In the genomic region with DNA sequence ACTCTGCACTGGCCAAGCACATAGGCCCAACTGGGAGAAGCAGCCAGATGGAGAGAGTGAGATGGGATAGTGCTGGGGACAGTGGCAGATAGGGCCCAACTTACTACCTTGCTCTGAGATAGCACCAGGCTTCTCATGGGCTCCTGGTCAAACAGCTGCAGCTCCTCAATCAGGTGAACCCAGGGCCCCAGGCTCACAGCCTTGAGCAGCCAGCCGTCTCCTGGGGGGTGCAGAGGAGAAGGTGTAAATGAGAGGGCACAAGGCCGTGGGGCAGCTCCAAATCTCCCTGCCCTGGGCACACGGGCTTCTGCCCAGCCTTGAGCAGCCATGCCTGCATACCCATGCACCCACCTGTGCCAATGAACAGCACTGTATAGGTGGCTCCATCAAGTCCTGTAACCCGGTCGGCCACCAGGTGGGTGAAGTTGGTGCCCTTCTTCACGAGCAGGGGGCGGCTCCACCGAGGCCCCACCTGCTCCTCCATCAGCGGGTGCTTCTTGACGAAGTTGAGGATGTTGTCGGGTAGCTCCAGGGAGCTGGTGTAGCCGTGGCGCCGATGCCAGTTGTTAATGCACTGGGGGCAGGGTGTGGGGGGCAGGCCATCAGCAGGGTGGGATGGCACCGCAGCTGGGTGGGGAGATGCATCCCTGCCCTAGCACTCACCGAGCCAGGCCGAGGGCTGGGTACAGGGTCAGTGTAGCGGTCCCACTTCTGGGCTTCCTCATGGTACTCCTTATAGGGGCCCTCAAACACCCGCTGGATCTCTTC, we compare ENCODE assay signal across 16 cellular contexts. TPM values are rescaled to one million over a fixed set of nuclear protein-coding genes. Genes with fewer than 3 reads are reported as not detected.
DNase-seq lines count a peak whose midpoint lies in the region; ATAC-seq, FAIRE-seq and TF ChIP-seq lines count a peak whose summit lies in the region.
"Had no signal": no experiment of that assay in that cellular context is flagged by ENCODE, and none has a peak within 500 bp of the region (broad histone marks: within the 10 kb centered on the region; RNA-seq: fewer than 3 reads in every experiment).

No MANE protein-coding gene starts in this region.

- peaks cover 48% of the 10 kb centered on the region for H3K36me3 Mint-ChIP-seq in endodermal cell (ENCODE audit: low read depth)

- H3K4me1 ChIP-seq in HepG2 (ENCODE audit: insufficient read depth, low read length) (peaks cover 48% of the 10 kb centered on the region), right lobe of liver (peaks cover 0 to 71% (median 20%) of the 10 kb centered on the region in 4 donors), endodermal cell (ENCODE audit: control insufficient read depth, insufficient read depth, low read length) (peaks cover 5% of the 10 kb centered on the region), osteoblast (ENCODE audit: insufficient read depth, low read length) (peaks cover 15% of the 10 kb centered on the region)

- TF ChIP-seq EP300 in HepG2 (IDR thresholded peaks at IDR 0.05; ENCODE audit: low read depth in 2 of 2, low read length in 2 of 2), result no peak
- TF ChIP-seq EP300 in HepG2 (CRISPR knock-in tag; IDR thresholded peaks at IDR 0.05; ENCODE audit: borderline replicate concordance), result no peak

- BruUV-seq in HepG2 (replicated peaks; lab: Mats Ljungman, UMichigan), result no TSS peak

- H3K9ac ChIP-seq in HepG2 (ENCODE audit: insufficient read depth, low read depth, low read length) (no peak overlapping the region), endodermal cell (ENCODE audit: extremely low read depth, low read length, poor library complexity, severe bottlenecking) (no peak overlapping the region)

- POLR2A ChIA-PET in HepG2 (lab: Yijun Ruan, JAX), result interaction anchor here (0.7 to 3.3 kb wide), 4 partner anchors 45 to 598 kb away, joined by 3 to 14 read pairs (median 3); a partner anchor contains a TSS

- H3K27me3 Mint-ChIP-seq in endodermal cell (ENCODE audit: insufficient read depth), result no peaks in the 10 kb centered on the region

- in situ Hi-C loops in HepG2 (cut with HindIII; ENCODE audit: extremely low pct_ligation_motif_present, low pct_unique_long_range_greater_than_20kb), result no loop called here

- no peak overlapping the region for H2AFZ ChIP-seq in HepG2 (ENCODE audit: low read length)
- H2AFZ ChIP-seq in osteoblast (ENCODE audit: low read length), result no peak overlapping the region

- intact Hi-C loops in HepG2 (cut with micrococcal nuclease; ENCODE audit: unreplicated experiment), result no loop called here
- intact Hi-C loops in right lobe of liver (cut with DNase I), result loop anchor here (5.0 to 10.0 kb wide), 3 partner anchors 46 to 84 kb away; a partner anchor contains a TSS

- H3K36me3 ChIP-seq in HepG2 (replicated peaks in 1 of 2; ENCODE audit: control insufficient read depth in 1 of 2, insufficient read depth in 2 of 2, low read length in 2 of 2) (peaks cover 44 to 66% of the 10 kb centered on the region in 2 experiments), right lobe of liver (peaks cover 0 to 45% (median 26%) of the 10 kb centered on the region in 4 donors), endodermal cell (ENCODE audit: control insufficient read depth, insufficient read depth, low read length) (peaks cover 65% of the 10 kb centered on the region), osteoblast (ENCODE audit: insufficient read depth, low read length) (peaks cover 63% of the 10 kb centered on the region)

- TF ChIP-seq CTCF in HepG2 (CRISPR knock-in tag; IDR thresholded peaks at IDR 0.05) (no peak), right lobe of liver (IDR thresholded peaks at IDR 0.05) (no peak), endodermal cell (conservative IDR thresholded peaks at IDR 0.05) (no peak), osteoblast (IDR thresholded peaks at IDR 0.05; ENCODE audit: extremely low read depth, low read depth, low read length) (no peak)

- H3K9me3 ChIP-seq in HepG2 (ENCODE audit: low read length) (no peaks in the 10 kb centered on the region), right lobe of liver (no peaks in the 10 kb centered on the region), endodermal cell (ENCODE audit: control insufficient read depth, low read length) (no peaks in the 10 kb centered on the region), osteoblast (ENCODE audit: low read depth, low read length) (no peaks in the 10 kb centered on the region)
- H3K9me3 ChIP-seq: Peyer's patch had no signal

- CTCF ChIA-PET in HepG2 (lab: Yijun Ruan, JAX; ENCODE audit: low intra/inter-chr PET ratio, low total read pairs), result no interaction called here

- H3K4me2 ChIP-seq in HepG2 (ENCODE audit: low read depth, low read length) (no peak overlapping the region), osteoblast (ENCODE audit: insufficient read depth, low read length) (no peak overlapping the region)

- H3K27ac Mint-ChIP-seq in endodermal cell, result no peak overlapping the region
- H3K27ac Mint-ChIP-seq: IgD-negative memory B cell had no signal

- H4K20me1 ChIP-seq in HepG2 (ENCODE audit: insufficient read depth, low read length) (no peaks in the 10 kb centered on the region), osteoblast (ENCODE audit: insufficient read depth, low read length) (peaks cover 58% of the 10 kb centered on the region)

- no peak for DNase-seq in HepG2 (ENCODE audit: low spot score)
- no peak for DNase-seq in right lobe of liver
- peak; percentile 31 for DNase-seq in endodermal cell
- peak; percentile 66 for DNase-seq in osteoblast (ENCODE audit: insufficient read length, low spot score, missing footprints)
- DNase-seq in HuH-7 (ENCODE audit: low spot score), result no peak
- DNase-seq in SW 1271 (lab: John Stamatoyannopoulos, UW), result no peak
- DNase-seq in OCI-M2 (lab: John Stamatoyannopoulos, UW; ENCODE audit: unreplicated experiment), result no peak
- DNase-seq: CD4-positive, CD25-positive, alpha-beta regulatory T cell; NCI-H1105 treated with DMSO at 0.1 percent for 48 hours; NCI-H1694 treated with DMSO at 0.1 percent for 48 hours; NCI-H345; NCI-H526 had no signal

- TF ChIP-seq RAD21 in HepG2 (CRISPR knock-in tag; IDR thresholded peaks at IDR 0.05), result no peak

- no peaks in the 10 kb centered on the region for H3K27me3 ChIP-seq in HepG2 (ENCODE audit: control insufficient read depth in 1 of 2, insufficient read depth in 2 of 2, low read length in 2 of 2)
- H3K27me3 ChIP-seq in right lobe of liver, result no peaks in the 10 kb centered on the region
- no peaks in the 10 kb centered on the region for H3K27me3 ChIP-seq in endodermal cell (ENCODE audit: control insufficient read depth, insufficient read depth, low read length, poor library complexity, severe bottlenecking)
- no peaks in the 10 kb centered on the region for H3K27me3 ChIP-seq in osteoblast (ENCODE audit: insufficient read depth, low read length)
- H3K27me3 ChIP-seq: Peyer's patch had no signal

- peaks cover 18% of the 10 kb centered on the region for H3K4me1 Mint-ChIP-seq in endodermal cell

- TF ChIP-seq POLR2A in HepG2 (IDR thresholded peaks at IDR 0.05; ENCODE audit: insufficient read depth in 1 of 2, low read depth in 2 of 2, low read length in 2 of 2) (no peak), right lobe of liver (IDR thresholded peaks at IDR 0.05) (no peak)

- no peak overlapping the region for H3K4me3 Mint-ChIP-seq in endodermal cell

- 96% methylated on average over 16 of the region's 19 CpGs for WGBS in HepG2 (ENCODE audit: low lambda C conversion rate)
- no CpG with 5 or more reads among the region's 19 CpGs for whole genome bisulfite sequencing in right lobe of liver (ENCODE audit: insufficient coverage, low coverage, low lambda C conversion rate, missing lambda C conversion rate)
- WGBS in endodermal cell (ENCODE audit: insufficient coverage in 1 of 2, insufficient read length in 1 of 2), 2 experiments, result 95% methylated on average over 13 to 19 of the region's 19 CpGs

- H3K79me2 ChIP-seq in HepG2 (ENCODE audit: insufficient read depth, low read length) (peaks cover 23% of the 10 kb centered on the region), osteoblast (ENCODE audit: insufficient read depth, low read length) (peaks cover 39% of the 10 kb centered on the region)

- H3K27ac ChIP-seq in HepG2 (ENCODE audit: extremely low read length, insufficient read depth, low read length) (peak overlapping the region; percentile 35), right lobe of liver (no peak overlapping the region), endodermal cell (ENCODE audit: low read depth, low read length) (no peak overlapping the region), osteoblast (ENCODE audit: low read depth, low read length) (no peak overlapping the region)

- H3K9me3 Mint-ChIP-seq in endodermal cell, result no peaks in the 10 kb centered on the region
- H3K9me3 Mint-ChIP-seq: IgD-negative memory B cell had no signal

- ATAC-seq in HepG2 (no peak), right lobe of liver (no peak), HG03280 (IDR thresholded peaks at IDR 0.05; ENCODE audit: unreplicated experiment) (no peak)

- no peak for FAIRE-seq in HepG2 (lab: Jason Lieb, UNC)
- FAIRE-seq: H54 had no signal

- H3K4me3 ChIP-seq in HepG2 (replicated peaks in 1 of 3; ENCODE audit: insufficient read depth in 1 of 3, low read depth in 2 of 3, low read length in 3 of 3) (no peak overlapping the region), right lobe of liver (no peak overlapping the region), endodermal cell (ENCODE audit: low read length) (no peak overlapping the region), osteoblast (ENCODE audit: insufficient read depth, low read length) (no peak overlapping the region)
- H3K4me3 ChIP-seq: Peyer's patch had no signal

RNA-seq across cellular contexts. Expression of a gene that starts 5.9 kb away (rescaled TPM):
- total RNA-seq in HepG2 (2016; rRNA removed; fragmentation: Illumina TruSeq; extraction: Trizol) (23.2 and 26.7 TPM in 2 replicates), right lobe of liver (10 to 100 TPM in 3 of 6 experiments, 1 to 10 TPM in 3; 6.0 to 16.3 (median 9.7) TPM), endodermal cell (10 to 100 TPM; 14.6 to 16.7 TPM), osteoblast (5.1 and 5.9 TPM in 2 replicates)
- 40.7 and 45.8 TPM in 2 replicates for total RNA-seq in HepG2 (2016; cell fraction: cytosol; rRNA removed; fragmentation: Illumina TruSeq; extraction: Trizol; ENCODE audit: low read depth)
- 26.3 and 27.1 TPM in 2 replicates for total RNA-seq in HepG2 (2016; cell fraction: insoluble cytoplasmic fraction; rRNA removed; fragmentation: Illumina TruSeq; extraction: Trizol)
- 37.4 and 41.3 TPM in 2 replicates for total RNA-seq in HepG2 (2016; cell fraction: membrane; rRNA removed; fragmentation: Illumina TruSeq; extraction: Trizol)
- 10.3 and 11.7 TPM in 2 replicates for total RNA-seq in HepG2 (2016; cell fraction: nucleus; rRNA removed; fragmentation: Illumina TruSeq; extraction: Trizol)
- 24.8 and 27.8 TPM in 2 replicates for polyA plus RNA-seq in HepG2 (2011; rRNA removed)
- polyA plus RNA-seq in HepG2 (2011; cell fraction: cytosol; rRNA removed), result 18.3 and 31.5 TPM in 2 replicates
- 24.2 and 29.2 TPM in 2 replicates for polyA plus RNA-seq in HepG2 (2011; cell fraction: nucleus; rRNA removed)
- 14.6 and 20.3 TPM in 2 replicates for polyA plus RNA-seq in HepG2 (2012)
- polyA plus RNA-seq in HepG2 (2016; cell fraction: cytosol; fragmentation: Illumina TruSeq; extraction: Trizol; ENCODE audit: low read depth), result 55.3 and 63.9 TPM in 2 replicates
- 33.9 and 35.0 TPM in 2 replicates for polyA plus RNA-seq in HepG2 (2016; cell fraction: insoluble cytoplasmic fraction; fragmentation: Illumina TruSeq; extraction: Trizol; ENCODE audit: low read depth)
- polyA plus RNA-seq in HepG2 (2016; cell fraction: membrane; fragmentation: Illumina TruSeq; extraction: Trizol; ENCODE audit: low read depth), result 40.8 and 47.0 TPM in 2 replicates
- polyA plus RNA-seq in HepG2 (2016; cell fraction: nucleus; fragmentation: Illumina TruSeq; extraction: Trizol; ENCODE audit: insufficient read depth, low read depth), result 23.0 and 24.9 TPM in 2 replicates
- 10.9 and 17.9 TPM in 2 replicates for polyA minus RNA-seq in HepG2 (2011; rRNA and poly(A)+ RNA removed; ENCODE audit: low replicate concordance)
- polyA minus RNA-seq in HepG2 (2011; cell fraction: cytosol; rRNA and poly(A)+ RNA removed), result 4.6 and 5.6 TPM in 2 replicates
- polyA minus RNA-seq in HepG2 (2011; cell fraction: nucleus; rRNA and poly(A)+ RNA removed), result 8.2 and 14.2 TPM in 2 replicates
- 13.0 TPM for polyA plus RNA-seq in endodermal cell (2013, experiment 1 of 2)
- polyA plus RNA-seq in endodermal cell (2013, experiment 2 of 2), result 14.1 TPM

RNA-seq across cellular contexts. Expression of a gene that starts 6.1 kb away (rescaled TPM):
- total RNA-seq in HepG2 (2016; rRNA removed; fragmentation: Illumina TruSeq; extraction: Trizol) (11.3 and 25.9 TPM in 2 replicates), right lobe of liver (10 to 100 TPM; 11.9 to 18.9 (median 12.6) TPM), endodermal cell (10 to 100 TPM; 82.5 to 92.1 TPM), osteoblast (28.0 and 29.7 TPM in 2 replicates)
- 3.5 and 4.2 TPM in 2 replicates for total RNA-seq in HepG2 (2016; cell fraction: cytosol; rRNA removed; fragmentation: Illumina TruSeq; extraction: Trizol; ENCODE audit: low read depth)
- total RNA-seq in HepG2 (2016; cell fraction: insoluble cytoplasmic fraction; rRNA removed; fragmentation: Illumina TruSeq; extraction: Trizol), result 8.4 and 25.7 TPM in 2 replicates
- 10.9 and 11.4 TPM in 2 replicates for total RNA-seq in HepG2 (2016; cell fraction: membrane; rRNA removed; fragmentation: Illumina TruSeq; extraction: Trizol)
- total RNA-seq in HepG2 (2016; cell fraction: nucleus; rRNA removed; fragmentation: Illumina TruSeq; extraction: Trizol), result 22.1 and 28.3 TPM in 2 replicates
- 46.6 and 69.2 TPM in 2 replicates for polyA plus RNA-seq in HepG2 (2011; rRNA removed)
- 33.4 and 47.8 TPM in 2 replicates for polyA plus RNA-seq in HepG2 (2011; cell fraction: cytosol; rRNA removed)
- 135 and 157 TPM in 2 replicates for polyA plus RNA-seq in HepG2 (2011; cell fraction: nucleus; rRNA removed)
- 27.3 and 39.4 TPM in 2 replicates for polyA plus RNA-seq in HepG2 (2012)
- 1.0 and 1.2 TPM in 2 replicates for polyA plus RNA-seq in HepG2 (2016; cell fraction: cytosol; fragmentation: Illumina TruSeq; extraction: Trizol; ENCODE audit: low read depth)
- polyA plus RNA-seq in HepG2 (2016; cell fraction: insoluble cytoplasmic fraction; fragmentation: Illumina TruSeq; extraction: Trizol; ENCODE audit: low read depth), result 6.0 and 8.4 TPM in 2 replicates
- 3.1 and 3.2 TPM in 2 replicates for polyA plus RNA-seq in HepG2 (2016; cell fraction: membrane; fragmentation: Illumina TruSeq; extraction: Trizol; ENCODE audit: low read depth)
- 51.6 and 60.2 TPM in 2 replicates for polyA plus RNA-seq in HepG2 (2016; cell fraction: nucleus; fragmentation: Illumina TruSeq; extraction: Trizol; ENCODE audit: insufficient read depth, low read depth)
- polyA minus RNA-seq in HepG2 (2011; rRNA and poly(A)+ RNA removed; ENCODE audit: low replicate concordance), result 29.1 and 175 TPM in 2 replicates
- 41.8 and 45.0 TPM in 2 replicates for polyA minus RNA-seq in HepG2 (2011; cell fraction: cytosol; rRNA and poly(A)+ RNA removed)
- polyA minus RNA-seq in HepG2 (2011; cell fraction: nucleus; rRNA and poly(A)+ RNA removed), result 25.8 and 31.7 TPM in 2 replicates
- 76.4 TPM for polyA plus RNA-seq in endodermal cell (2013, experiment 1 of 2)
- 67.9 TPM for polyA plus RNA-seq in endodermal cell (2013, experiment 2 of 2)

RNA-seq across cellular contexts. Expression of a gene that starts 19.9 kb away (rescaled TPM):
- 0.35 and 1.5 TPM in 2 replicates for total RNA-seq in HepG2 (2016; rRNA removed; fragmentation: Illumina TruSeq; extraction: Trizol)
- total RNA-seq in HepG2 (2016; cell fraction: cytosol; rRNA removed; fragmentation: Illumina TruSeq; extraction: Trizol; ENCODE audit: low read depth), result 0.35 and 0.51 TPM in 2 replicates
- total RNA-seq in HepG2 (2016; cell fraction: insoluble cytoplasmic fraction; rRNA removed; fragmentation: Illumina TruSeq; extraction: Trizol), result 0.61 and 2.2 TPM in 2 replicates
- total RNA-seq in HepG2 (2016; cell fraction: membrane; rRNA removed; fragmentation: Illumina TruSeq; extraction: Trizol), result 0.77 and 0.90 TPM in 2 replicates
- 2.3 and 2.8 TPM in 2 replicates for total RNA-seq in HepG2 (2016; cell fraction: nucleus; rRNA removed; fragmentation: Illumina TruSeq; extraction: Trizol)
- polyA plus RNA-seq in HepG2 (2011; rRNA removed), result 1.6 and 2.7 TPM in 2 replicates
- 0.71 and 0.90 TPM in 2 replicates for polyA plus RNA-seq in HepG2 (2011; cell fraction: cytosol; rRNA removed)
- polyA plus RNA-seq in HepG2 (2011; cell fraction: nucleus; rRNA removed), result 17.9 and 22.1 TPM in 2 replicates
- 0.72 and 2.1 TPM in 2 replicates for polyA plus RNA-seq in HepG2 (2012)
- 0.47 and 0.50 TPM in 2 replicates for polyA plus RNA-seq in HepG2 (2016; cell fraction: cytosol; fragmentation: Illumina TruSeq; extraction: Trizol; ENCODE audit: low read depth)
- polyA plus RNA-seq in HepG2 (2016; cell fraction: insoluble cytoplasmic fraction; fragmentation: Illumina TruSeq; extraction: Trizol; ENCODE audit: low read depth), result 0.32 and 0.50 TPM in 2 replicates
- 0.47 and 0.74 TPM in 2 replicates for polyA plus RNA-seq in HepG2 (2016; cell fraction: membrane; fragmentation: Illumina TruSeq; extraction: Trizol; ENCODE audit: low read depth)
- polyA plus RNA-seq in HepG2 (2016; cell fraction: nucleus; fragmentation: Illumina TruSeq; extraction: Trizol; ENCODE audit: insufficient read depth, low read depth), result 9.2 and 10.4 TPM in 2 replicates
- 1.6 and 5.1 TPM in 2 replicates for polyA minus RNA-seq in HepG2 (2011; rRNA and poly(A)+ RNA removed; ENCODE audit: low replicate concordance)
- polyA minus RNA-seq in HepG2 (2011; cell fraction: cytosol; rRNA and poly(A)+ RNA removed), result not detected in 2 replicates
- 3.9 and 4.1 TPM in 2 replicates for polyA minus RNA-seq in HepG2 (2011; cell fraction: nucleus; rRNA and poly(A)+ RNA removed)
- total RNA-seq in right lobe of liver, result 1 to 10 TPM in 5 of 6 experiments, under 1 TPM in 1; 0.98 to 4.0 (median 2.7) TPM
- 1 to 10 TPM; 2.6 to 3.6 TPM for total RNA-seq in endodermal cell
- 3.5 TPM for polyA plus RNA-seq in endodermal cell (2013, experiment 1 of 2)
- 2.6 TPM for polyA plus RNA-seq in endodermal cell (2013, experiment 2 of 2)
- total RNA-seq in osteoblast, result 1.8 and 2.1 TPM in 2 replicates

RNA-seq across cellular contexts. Expression of a gene that starts 47.7 kb away (rescaled TPM):
- 8.4 and 21.2 TPM in 2 replicates for total RNA-seq in HepG2 (2016; rRNA removed; fragmentation: Illumina TruSeq; extraction: Trizol)
- total RNA-seq in HepG2 (2016; cell fraction: cytosol; rRNA removed; fragmentation: Illumina TruSeq; extraction: Trizol; ENCODE audit: low read depth), result 5.5 and 5.9 TPM in 2 replicates
- total RNA-seq in HepG2 (2016; cell fraction: insoluble cytoplasmic fraction; rRNA removed; fragmentation: Illumina TruSeq; extraction: Trizol), result 6.5 and 21.5 TPM in 2 replicates
- 8.5 and 9.2 TPM in 2 replicates for total RNA-seq in HepG2 (2016; cell fraction: membrane; rRNA removed; fragmentation: Illumina TruSeq; extraction: Trizol)
- total RNA-seq in HepG2 (2016; cell fraction: nucleus; rRNA removed; fragmentation: Illumina TruSeq; extraction: Trizol), result 22.7 and 27.7 TPM in 2 replicates
- polyA plus RNA-seq in HepG2 (2011; rRNA removed), result 27.9 and 43.4 TPM in 2 replicates
- 24.2 and 26.5 TPM in 2 replicates for polyA plus RNA-seq in HepG2 (2011; cell fraction: cytosol; rRNA removed)
- 68.4 and 71.2 TPM in 2 replicates for polyA plus RNA-seq in HepG2 (2011; cell fraction: nucleus; rRNA removed)
- 35.8 and 38.5 TPM in 2 replicates for polyA plus RNA-seq in HepG2 (2012)
- polyA plus RNA-seq in HepG2 (2016; cell fraction: cytosol; fragmentation: Illumina TruSeq; extraction: Trizol; ENCODE audit: low read depth), result 4.3 and 4.5 TPM in 2 replicates
- 11.7 and 14.4 TPM in 2 replicates for polyA plus RNA-seq in HepG2 (2016; cell fraction: insoluble cytoplasmic fraction; fragmentation: Illumina TruSeq; extraction: Trizol; ENCODE audit: low read depth)
- 10.0 and 11.0 TPM in 2 replicates for polyA plus RNA-seq in HepG2 (2016; cell fraction: membrane; fragmentation: Illumina TruSeq; extraction: Trizol; ENCODE audit: low read depth)
- polyA plus RNA-seq in HepG2 (2016; cell fraction: nucleus; fragmentation: Illumina TruSeq; extraction: Trizol; ENCODE audit: insufficient read depth, low read depth), result 48.6 and 52.0 TPM in 2 replicates
- polyA minus RNA-seq in HepG2 (2011; rRNA and poly(A)+ RNA removed; ENCODE audit: low replicate concordance), result 49.9 and 152 TPM in 2 replicates
- polyA minus RNA-seq in HepG2 (2011; cell fraction: cytosol; rRNA and poly(A)+ RNA removed), result 50.4 and 69.9 TPM in 2 replicates
- 56.1 and 70.2 TPM in 2 replicates for polyA minus RNA-seq in HepG2 (2011; cell fraction: nucleus; rRNA and poly(A)+ RNA removed)
- total RNA-seq in right lobe of liver, result 10 to 100 TPM; 11.5 to 37.6 (median 21.6) TPM
- total RNA-seq in endodermal cell, result 10 to 100 TPM; 33.1 to 34.8 TPM
- 16.5 TPM for polyA plus RNA-seq in endodermal cell (2013, experiment 1 of 2)
- polyA plus RNA-seq in endodermal cell (2013, experiment 2 of 2), result 14.9 TPM
- total RNA-seq in osteoblast, result 8.7 and 8.8 TPM in 2 replicates

Comparison
In these comparisons a context has a peak if more than half of its experiments do, and no peak if none do; other contexts are left out.
1. DNase-seq: peak in endodermal cell (single experiment) and osteoblast (single experiment); none in HepG2 (single experiment), right lobe of liver (0 of 3), HuH-7 (single experiment), SW 1271 (0 of 2) and OCI-M2 (single experiment).